Comparison of ENCODE assay signal across 8 cellular contexts in the genomic region with DNA sequence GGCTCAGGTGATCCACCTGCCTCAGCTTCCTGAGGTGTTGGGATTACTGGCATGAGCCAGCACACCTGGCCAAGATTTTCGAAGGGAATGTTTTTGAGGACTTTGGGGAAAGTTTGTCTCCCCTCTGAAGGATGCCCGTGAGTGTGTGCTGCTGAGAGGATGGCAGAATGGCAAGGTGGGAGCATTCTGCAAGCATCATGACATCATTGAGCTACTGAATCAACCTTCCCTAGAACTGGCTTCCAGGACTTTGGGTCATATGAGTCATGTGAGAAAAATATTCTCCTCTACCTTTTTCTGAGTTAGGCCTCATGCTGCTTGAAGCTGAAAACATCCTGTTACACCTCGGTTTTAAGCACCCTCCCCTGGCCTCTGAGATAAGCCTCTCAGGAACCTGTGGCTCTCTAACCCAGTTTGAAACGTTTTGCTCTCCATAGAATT. TPM values are rescaled to one million over a fixed set of nuclear protein-coding genes. Genes with fewer than 3 reads are reported as not detected.
A peak's percentile ranks its signal among the peaks of the same experiment; 100 is the strongest.
DNase-seq lines count a peak whose midpoint lies in the region; FAIRE-seq and TF ChIP-seq lines count a peak whose summit lies in the region.

No MANE protein-coding gene starts in this region.

- H2BK15ac ChIP-seq in neuronal stem cell (ENCODE audit: low read length), result no peak overlapping the region

- H3K23ac ChIP-seq in neuronal stem cell (ENCODE audit: low read depth, low read length, poor library complexity), result no peak overlapping the region

- TF ChIP-seq CTCF in bronchial epithelial cell (IDR thresholded peaks at IDR 0.05; ENCODE audit: insufficient read depth, low read length, severe bottlenecking), result no peak

- H4K91ac ChIP-seq in neuronal stem cell (ENCODE audit: low read depth, low read length, poor library complexity), result no peak overlapping the region

- H3K4me2 ChIP-seq in neuronal stem cell (ENCODE audit: insufficient read depth, low read length, poor library complexity, severe bottlenecking), result no peak overlapping the region

- FAIRE-seq in RCC 7860 (lab: Jason Lieb, UNC), result no peak
- FAIRE-seq in bronchial epithelial cell (lab: Jason Lieb, UNC), result no peak
- FAIRE-seq in small intestine (lab: Jason Lieb, UNC), result no peak

- no peak overlapping the region for H3K4ac ChIP-seq in neuronal stem cell (ENCODE audit: low read length)

- no peak overlapping the region for H2AFZ ChIP-seq in neuronal stem cell (ENCODE audit: low read length)

- H3K27ac ChIP-seq in small intestine (ENCODE audit: low read depth in 1 of 2, low read length in 1 of 2) (peak overlapping the region in 1 of 2 donors; percentile 64), neuronal stem cell (replicated peaks; ENCODE audit: low read length) (no peak overlapping the region)

- H3K9me3 ChIP-seq in small intestine (ENCODE audit: control insufficient read depth, low read depth), result no peaks in the 10 kb centered on the region
- H3K9me3 ChIP-seq in neuronal stem cell (replicated peaks in 1 of 2; ENCODE audit: control insufficient read depth in 2 of 2, insufficient read depth in 1 of 2, low read depth in 1 of 2, low read length in 2 of 2), result no peaks in the 10 kb centered on the region

- H2AK5ac ChIP-seq in neuronal stem cell (ENCODE audit: low read depth, low read length), result no peak overlapping the region

- H3K36me3 ChIP-seq in bronchial epithelial cell (ENCODE audit: control insufficient read depth, insufficient read depth, low read length), result peaks cover 2% of the 10 kb centered on the region
- H3K36me3 ChIP-seq in small intestine (ENCODE audit: control insufficient read depth in 2 of 2, insufficient read depth in 2 of 2, low read length in 2 of 2), result no peaks in the 10 kb centered on the region
- H3K36me3 ChIP-seq in neuronal stem cell (replicated peaks in 1 of 2; ENCODE audit: control insufficient read depth in 2 of 2, insufficient read depth in 2 of 2, low read length in 2 of 2), result no peaks in the 10 kb centered on the region

- WGBS in small intestine, 3 donors, result 44 to 55% (median 54%) methylated on average over 4 of the region's 4 CpGs
- WGBS in neuronal stem cell (ENCODE audit: extremely low coverage in 2 of 2, insufficient read length in 2 of 2, insufficient replicate concordance in 1 of 2), 2 donors, result no CpG with 5 or more reads among the region's 4 CpGs

- peak; percentile 20 to 31 for DNase-seq in activated CD8-positive, alpha-beta memory T cell treated with anti-CD3 and anti-CD28 coated beads for 1 hour (ENCODE audit: extremely low read depth in 1 of 2, low read depth in 1 of 2)
- DNase-seq in activated CD8-positive, alpha-beta memory T cell treated with anti-CD3 and anti-CD28 coated beads, Interleukin-2, amount 50 U/mL, for 48 hours, result no peak
- DNase-seq in RCC 7860 (ENCODE audit: low spot score), result peak; percentile 17
- DNase-seq in bronchial epithelial cell (ENCODE audit: low read depth), result peak; percentile 93
- peak; percentile 32 for DNase-seq in small intestine
- DNase-seq in NCI-H2171 (lab: John Stamatoyannopoulos, UW), result no peak
- DNase-seq in DMS 273 (lab: John Stamatoyannopoulos, UW; ENCODE audit: unreplicated experiment), result no peak
- DNase-seq in neuronal stem cell (ENCODE audit: low spot score), result no peak

- H3K79me1 ChIP-seq in neuronal stem cell (ENCODE audit: low read depth, low read length), result no peaks in the 10 kb centered on the region

- no peak overlapping the region for H2BK5ac ChIP-seq in neuronal stem cell (ENCODE audit: low read length)

- H2BK120ac ChIP-seq in neuronal stem cell (ENCODE audit: low read depth, low read length), result no peak overlapping the region

- H4K8ac ChIP-seq in neuronal stem cell (ENCODE audit: low read depth, low read length), result no peak overlapping the region

- no peak overlapping the region for H3K14ac ChIP-seq in neuronal stem cell (ENCODE audit: low read length)

- no peak overlapping the region for H3K9ac ChIP-seq in neuronal stem cell (ENCODE audit: low read depth, low read length, poor library complexity)

- peaks cover 0 to 6% of the 10 kb centered on the region in 2 donors for H3K4me1 ChIP-seq in small intestine (ENCODE audit: control insufficient read depth in 2 of 2, insufficient read depth in 1 of 2, low read depth in 1 of 2, low read length in 1 of 2)
- H3K4me1 ChIP-seq in neuronal stem cell (ENCODE audit: control insufficient read depth in 2 of 2, insufficient read depth in 1 of 2, low read depth in 1 of 2, low read length in 2 of 2), result peaks cover 7 to 14% of the 10 kb centered on the region in 2 donors

- H3K27me3 ChIP-seq in bronchial epithelial cell (ENCODE audit: control insufficient read depth, insufficient read depth, low read length) (no peaks in the 10 kb centered on the region), small intestine (ENCODE audit: control insufficient read depth in 2 of 2, insufficient read depth in 2 of 2, low read length in 2 of 2) (no peaks in the 10 kb centered on the region), neuronal stem cell (ENCODE audit: control insufficient read depth in 3 of 3, insufficient read depth in 3 of 3, low read depth in 1 of 3, low read length in 3 of 3) (no peaks in the 10 kb centered on the region)

- H3K18ac ChIP-seq in neuronal stem cell (ENCODE audit: low read length), result no peak overlapping the region

- no peak overlapping the region for H2BK12ac ChIP-seq in neuronal stem cell (ENCODE audit: low read length)

- H3K4me3 ChIP-seq in bronchial epithelial cell (ENCODE audit: low read depth, low read length), result no peak overlapping the region
- no peak overlapping the region for H3K4me3 ChIP-seq in small intestine (ENCODE audit: low read depth in 1 of 2, low read length in 2 of 2)
- H3K4me3 ChIP-seq in neuronal stem cell (ENCODE audit: low read length in 2 of 2), result no peak overlapping the region

RNA-seq across cellular contexts. Expression of a gene that starts 31.0 kb away (rescaled TPM):
- 7.9 TPM in 2 replicates for total RNA-seq in bronchial epithelial cell
- 1 to 10 TPM in 1 of 3 donors, under 1 TPM in 2; 0.22 to 3.6 (median 0.27) TPM for polyA plus RNA-seq in small intestine
- 10.3 TPM for polyA plus RNA-seq in neuronal stem cell (2013, experiment 1 of 2)
- polyA plus RNA-seq in neuronal stem cell (2013, experiment 2 of 2), result 10.2 TPM

Comparison
In these comparisons a context has a peak if more than half of its experiments do, and no peak if none do; other contexts are left out.
1. DNase-seq: peak in activated CD8-positive, alpha-beta memory T cell treated with anti-CD3 and anti-CD28 coated beads for 1 hour (2 of 2), RCC 7860 (single experiment), bronchial epithelial cell (single experiment) and small intestine (single experiment); none in activated CD8-positive, alpha-beta memory T cell treated with anti-CD3 and anti-CD28 coated beads, Interleukin-2, amount 50 U/mL, for 48 hours (single experiment), NCI-H2171 (single experiment), DMS 273 (single experiment) and neuronal stem cell (single experiment).